Comparison of ENCODE assay signal across 8 cellular contexts in genomic region chr20:47576516-47577033, GRCh38.
DNase-seq lines count a peak whose midpoint lies in the region; ATAC-seq and TF ChIP-seq lines count a peak whose summit lies in the region.

No MANE protein-coding gene starts in this region.

- H3K27me3 ChIP-seq in AG04450 (ENCODE audit: control insufficient read depth, insufficient read depth, low read length) (no peaks in the 10 kb centered on the region), OCI-LY1 (ENCODE audit: insufficient read depth, low read length) (no peaks in the 10 kb centered on the region)

- H3K36me3 ChIP-seq in OCI-LY1 (ENCODE audit: insufficient read depth, low read length), result peaks cover 59% of the 10 kb centered on the region

- H3K9me3 ChIP-seq in AG04450 (ENCODE audit: control insufficient read depth, insufficient read depth, low read length) (peaks cover 3% of the 10 kb centered on the region), OCI-LY1 (ENCODE audit: low read length) (no peaks in the 10 kb centered on the region)

- TF ChIP-seq CTCF in AG04450 (IDR thresholded peaks at IDR 0.05; ENCODE audit: low read depth, low read length), result no peak
- no peak for TF ChIP-seq CTCF in OCI-LY1 (IDR thresholded peaks at IDR 0.05; ENCODE audit: low read length)

- peak; percentile 63 for ATAC-seq in GM18502 (IDR thresholded peaks at IDR 0.05; ENCODE audit: poor library complexity, unreplicated experiment)
- ATAC-seq in GM21515 (IDR thresholded peaks at IDR 0.05; ENCODE audit: unreplicated experiment), result no peak

- no peak overlapping the region for H2AFZ ChIP-seq in OCI-LY1 (ENCODE audit: low read length)

- no peaks in the 10 kb centered on the region for H3K27me3 Mint-ChIP-seq in immature natural killer cell (ENCODE audit: low read depth in 3 of 3)

- DNase-seq in AG04450 (ENCODE audit: low read depth, low spot score), result peak; percentile 65
- DNase-seq in HPDE6-E6E7 (ENCODE audit: extremely low spot score), result peak; percentile 80
- peak; percentile 57 for DNase-seq in brain pericyte (ENCODE audit: low read depth, low spot score)
- peak; percentile 5 to 13 (median 10) for DNase-seq in immature natural killer cell
- peak; percentile 62 for DNase-seq in smooth muscle cell of the brain vasculature (ENCODE audit: low read depth, low spot score)

- H3K4me2 ChIP-seq in OCI-LY1 (ENCODE audit: low read length), result peak overlapping the region; percentile 49; the same call in 1 of the 2 replicates

- H3K4me3 ChIP-seq in AG04450 (ENCODE audit: low read depth, low read length) (peak overlapping the region; percentile 29), OCI-LY1 (ENCODE audit: low read depth, low read length, poor library complexity, severe bottlenecking) (no peak overlapping the region)

- H3K4me1 Mint-ChIP-seq in immature natural killer cell, result peaks cover 44 to 86% of the 10 kb centered on the region in 2 donors

- CTCF ChIA-PET in AG04450 (lab: Charles Lee), result interaction anchor here (1.1 to 2.8 kb wide), 4 partner anchors 9 to 303 kb away, joined by 3 to 9 read pairs (median 4); no protein-coding TSS in a partner anchor

- peak overlapping the region; percentile 15 to 87 (median 59) for H3K27ac Mint-ChIP-seq in immature natural killer cell

- H3K27ac ChIP-seq in AG04450 (ENCODE audit: low read depth, low read length) (no peak overlapping the region), OCI-LY1 (ENCODE audit: low read depth, low read length, poor library complexity, severe bottlenecking) (peak overlapping the region; percentile 80)

- no peaks in the 10 kb centered on the region for H3K9me2 ChIP-seq in OCI-LY1 (ENCODE audit: low read depth, low read length)

- POLR2A ChIA-PET in AG04450 (lab: Yijun Ruan, JAX), result interaction anchor here (0.6 to 3.2 kb wide), 2 partner anchors 75 to 335 kb away, joined by 4 to 15 read pairs; partner anchors contain the start of gene NCOA3

- H3K4me3 Mint-ChIP-seq in immature natural killer cell, result peak overlapping the region; percentile 64 to 86 (median 76)

- 0 out of 2 replicates have a peak, but pooled peaks cover 3% of the 10 kb centered on the region for H3F3A ChIP-seq in OCI-LY1 (ENCODE audit: insufficient read depth, low read length)

- H3K36me3 Mint-ChIP-seq in immature natural killer cell, result peaks cover 0 to 4% (median 4%) of the 10 kb centered on the region in 3 donors

- 0 out of 2 replicates have a peak, but pooled peaks cover 4% of the 10 kb centered on the region for H4K20me1 ChIP-seq in OCI-LY1 (ENCODE audit: insufficient read depth, low read length)

- peaks cover 98% of the 10 kb centered on the region for H3K79me2 ChIP-seq in OCI-LY1 (ENCODE audit: insufficient read depth, low read length)

- no peak overlapping the region for H3K9ac ChIP-seq in OCI-LY1 (ENCODE audit: low read length)

- no peaks in the 10 kb centered on the region for H3K9me3 Mint-ChIP-seq in immature natural killer cell

- H3K4me1 ChIP-seq in OCI-LY1 (ENCODE audit: insufficient read depth, low read length, severe bottlenecking), result peaks cover 70% of the 10 kb centered on the region

Comparison
In these comparisons a context has a peak if more than half of its experiments do, and no peak if none do; other contexts are left out.
1. DNase-seq: peak in every context shown above with its lines; median percentile 80 in HPDE6-E6E7; 65 in AG04450; 62 in smooth muscle cell of the brain vasculature; 57 in brain pericyte; 10 in immature natural killer cell.